12 cellular contexts compared by ENCODE assay signal in the genomic region with DNA sequence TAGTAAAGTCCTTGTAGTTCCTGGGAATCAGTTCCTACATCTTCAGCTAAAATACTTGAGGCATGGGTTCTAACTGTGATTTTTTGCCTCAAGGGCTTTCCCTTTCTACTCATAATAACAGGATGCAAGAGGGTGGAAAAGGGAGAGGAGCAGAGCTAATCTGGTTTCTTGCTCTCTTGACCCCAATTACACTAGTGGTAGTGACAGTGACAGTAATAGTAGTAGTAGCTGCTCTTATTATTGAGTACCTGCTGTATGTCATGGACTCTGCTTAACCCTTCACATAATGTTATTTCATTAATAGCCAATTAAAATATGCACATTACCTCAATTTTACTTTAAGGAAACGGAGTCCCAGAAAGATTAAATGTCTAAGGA.
DNase-seq lines count a peak whose midpoint lies in the region; ATAC-seq and TF ChIP-seq lines count a peak whose summit lies in the region.
"Had no signal": no experiment of that assay in that cellular context is flagged by ENCODE, and none has a peak within 500 bp of the region (broad histone marks: within the 10 kb centered on the region; RNA-seq: fewer than 3 reads in every experiment).

No MANE protein-coding gene starts in this region.

- no peak overlapping the region for H2BK15ac ChIP-seq in neuronal stem cell (ENCODE audit: low read length)

- H4K91ac ChIP-seq in neuronal stem cell (ENCODE audit: low read depth, low read length, poor library complexity): no peak overlapping the region

- no peak overlapping the region for H3K23ac ChIP-seq in neuronal stem cell (ENCODE audit: low read depth, low read length, poor library complexity)

- H3K27me3 Mint-ChIP-seq in natural killer cell (ENCODE audit: low read depth in 2 of 2): peaks cover under 1 to 10% of the 10 kb centered on the region in 2 donors

- no peak overlapping the region for H4K8ac ChIP-seq in neuronal stem cell (ENCODE audit: low read depth, low read length)

- no peak overlapping the region for H3K18ac ChIP-seq in neuronal stem cell (ENCODE audit: low read length)

- H3K36me3 ChIP-seq in neuronal stem cell (replicated peaks in 1 of 2; ENCODE audit: control insufficient read depth in 2 of 2, insufficient read depth in 2 of 2, low read length in 2 of 2): no peaks in the 10 kb centered on the region

- no peaks in the 10 kb centered on the region for H3K79me1 ChIP-seq in neuronal stem cell (ENCODE audit: low read depth, low read length)

- no peak overlapping the region for H3K4me3 Mint-ChIP-seq in natural killer cell
- H3K4me3 Mint-ChIP-seq: H9 had no signal

- no peaks in the 10 kb centered on the region for H3K27me3 ChIP-seq in neuronal stem cell (ENCODE audit: control insufficient read depth in 3 of 3, insufficient read depth in 3 of 3, low read depth in 1 of 3, low read length in 3 of 3)

- ATAC-seq in GM18858 (IDR thresholded peaks at IDR 0.05; ENCODE audit: unreplicated experiment) (peak; percentile 7), GM21723 (IDR thresholded peaks at IDR 0.05; ENCODE audit: unreplicated experiment) (peak; percentile 33), HG03175 (IDR thresholded peaks at IDR 0.05; ENCODE audit: unreplicated experiment) (peak; percentile 20), natural killer cell (no peak)

- no peak overlapping the region for H3K4ac ChIP-seq in neuronal stem cell (ENCODE audit: low read length)

- H2BK12ac ChIP-seq in neuronal stem cell (ENCODE audit: low read length): no peak overlapping the region

- H3K4me1 ChIP-seq in neuronal stem cell (ENCODE audit: control insufficient read depth in 2 of 2, insufficient read depth in 1 of 2, low read depth in 1 of 2, low read length in 2 of 2): no peaks in the 10 kb centered on the region

- no peaks in the 10 kb centered on the region for H3K9me3 ChIP-seq in neuronal stem cell (replicated peaks in 1 of 2; ENCODE audit: control insufficient read depth in 2 of 2, insufficient read depth in 1 of 2, low read depth in 1 of 2, low read length in 2 of 2)

- H3K4me2 ChIP-seq in neuronal stem cell (ENCODE audit: insufficient read depth, low read length, poor library complexity, severe bottlenecking): no peak overlapping the region

- H2BK5ac ChIP-seq in neuronal stem cell (ENCODE audit: low read length): no peak overlapping the region

- H3K27ac ChIP-seq in neuronal stem cell (replicated peaks; ENCODE audit: low read length) (no peak overlapping the region), caudate nucleus (ENCODE audit: low read depth, low read length) (no peak overlapping the region)

- no peaks in the 10 kb centered on the region for H3K36me3 Mint-ChIP-seq in natural killer cell
- H3K36me3 Mint-ChIP-seq: activated naive CD4-positive, alpha-beta T cell treated with anti-CD3 and anti-CD28 coated beads, Interleukin-2, amount 50 U/mL, for 72 hours had no signal

- H3K4me3 ChIP-seq in neuronal stem cell (ENCODE audit: low read length in 2 of 2): no peak overlapping the region

- peak overlapping the region; percentile 2 to 6 for H3K27ac Mint-ChIP-seq in natural killer cell
- H3K27ac Mint-ChIP-seq: H9 had no signal

- no CpG with 5 or more reads among the region's 1 CpG for WGBS in neuronal stem cell (ENCODE audit: extremely low coverage in 2 of 2, insufficient read length in 2 of 2, insufficient replicate concordance in 1 of 2), 2 donors

- H3K14ac ChIP-seq in neuronal stem cell (ENCODE audit: low read length): no peak overlapping the region

- H3K4me1 Mint-ChIP-seq in natural killer cell: peaks cover 5 to 23% of the 10 kb centered on the region in 2 donors

- no peaks in the 10 kb centered on the region for H3K9me3 Mint-ChIP-seq in natural killer cell

- H2AFZ ChIP-seq in neuronal stem cell (ENCODE audit: low read length): no peak overlapping the region

- no peak overlapping the region for H2AK5ac ChIP-seq in neuronal stem cell (ENCODE audit: low read depth, low read length)

- H3K9ac ChIP-seq in neuronal stem cell (ENCODE audit: low read depth, low read length, poor library complexity): no peak overlapping the region

- DNase-seq in natural killer cell (no peak), neuronal stem cell (ENCODE audit: low spot score) (no peak), caudate nucleus (lab: John Stamatoyannopoulos, UW) (no peak)
- no peak for DNase-seq in activated effector memory CD4-positive, alpha-beta T cell treated with anti-CD3 and anti-CD28 coated beads, Interleukin-2, amount 50 U/mL, for 16 hours
- DNase-seq: activated CD4-positive, alpha-beta T cell treated with anti-CD3 and anti-CD28 coated beads, Interleukin-2, amount 50 U/mL, for 1 hour; H9; kidney glomerular epithelial cell; NCI-H187 treated with DMSO at 0.1 percent for 48 hours had no signal

- intact Hi-C loops in natural killer cell (cut with micrococcal nuclease): no loop called here

- no peak for TF ChIP-seq CTCF in natural killer cell (IDR thresholded peaks at IDR 0.05)

- no peak overlapping the region for H2BK120ac ChIP-seq in neuronal stem cell (ENCODE audit: low read depth, low read length)

Comparison
In these comparisons a context has a peak if more than half of its experiments do, and no peak if none do; other contexts are left out.
1. ATAC-seq: peak in GM18858 (single experiment), GM21723 (single experiment) and HG03175 (single experiment); none in natural killer cell (0 of 3).